ENCODE assay signal across 8 cellular contexts in the genomic region with DNA sequence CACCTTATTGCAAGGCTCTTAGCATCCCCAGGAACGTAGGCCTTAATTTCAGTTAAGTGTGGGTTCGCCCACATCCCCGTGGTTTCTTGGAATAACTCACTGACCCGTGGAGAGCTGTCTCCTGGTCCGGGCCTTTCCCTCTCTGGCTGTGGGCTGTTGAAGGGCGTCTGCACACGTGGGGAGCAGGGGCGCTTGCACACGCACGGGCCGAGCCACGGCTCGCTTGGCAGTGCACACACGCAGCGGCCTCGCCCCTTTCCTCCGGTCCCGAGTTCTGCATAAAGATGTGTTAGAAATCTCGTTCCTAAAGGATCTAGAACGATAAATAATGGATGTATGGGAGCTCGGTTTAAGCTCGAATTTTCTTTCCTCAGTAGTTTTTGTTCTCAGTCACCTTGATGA.
DNase-seq lines count a peak whose midpoint lies in the region; ATAC-seq, FAIRE-seq and TF ChIP-seq lines count a peak whose summit lies in the region.

No MANE protein-coding gene starts in this region.

- H3K4me1 ChIP-seq in small intestine (ENCODE audit: control insufficient read depth in 2 of 2, insufficient read depth in 1 of 2, low read depth in 1 of 2, low read length in 1 of 2): no peaks in the 10 kb centered on the region

- peak overlapping the region; percentile 73 for H3K4me3 Mint-ChIP-seq in activated CD8-positive, alpha-beta T cell treated with anti-CD3 and anti-CD28 coated beads for 36 hours

- H3K27ac ChIP-seq in small intestine (ENCODE audit: low read depth in 1 of 2, low read length in 1 of 2): no peak overlapping the region

- no peaks in the 10 kb centered on the region for H3K36me3 Mint-ChIP-seq in activated CD8-positive, alpha-beta T cell treated with anti-CD3 and anti-CD28 coated beads for 36 hours (ENCODE audit: low read depth)

- no peak overlapping the region for H3K27ac Mint-ChIP-seq in activated CD8-positive, alpha-beta T cell treated with anti-CD3 and anti-CD28 coated beads for 36 hours

- H3K4me3 ChIP-seq in small intestine (ENCODE audit: low read depth in 1 of 2, low read length in 2 of 2): peak overlapping the region in 1 of 2 donors; percentile 65

- no peak for TF ChIP-seq CTCF in activated CD8-positive, alpha-beta T cell treated with anti-CD3 and anti-CD28 coated beads for 36 hours (IDR thresholded peaks at IDR 0.05)

- ATAC-seq in HG02759 (IDR thresholded peaks at IDR 0.05; ENCODE audit: unreplicated experiment): peak; percentile 55
- peak; percentile 38 for ATAC-seq in activated CD8-positive, alpha-beta T cell treated with anti-CD3 and anti-CD28 coated beads for 36 hours
- no peak for ATAC-seq in HG03378 (IDR thresholded peaks at IDR 0.05; ENCODE audit: unreplicated experiment)

- peaks cover 11% of the 10 kb centered on the region for H3K4me1 Mint-ChIP-seq in activated CD8-positive, alpha-beta T cell treated with anti-CD3 and anti-CD28 coated beads for 36 hours (ENCODE audit: low read depth)

- H3K9me3 ChIP-seq in small intestine (ENCODE audit: control insufficient read depth, low read depth): no peaks in the 10 kb centered on the region

- CTCF ChIA-PET in activated CD8-positive, alpha-beta T cell treated with anti-CD3 and anti-CD28 coated beads for 36 hours (lab: Charles Lee): interaction anchor here (0.6 to 0.8 kb wide), 2 partner anchors 122 to 132 kb away, joined by 3 to 4 read pairs; no protein-coding TSS in a partner anchor

- peaks cover 24% of the 10 kb centered on the region for H3K27me3 Mint-ChIP-seq in activated CD8-positive, alpha-beta T cell treated with anti-CD3 and anti-CD28 coated beads for 36 hours

- DNase-seq in D341Med (ENCODE audit: low spot score) (peak; percentile 41), germinal center (ENCODE audit: low spot score) (peak; percentile 5), occipital lobe (lab: John Stamatoyannopoulos, UW) (peak; percentile 42), small intestine (no peak), OCI-M1 (lab: John Stamatoyannopoulos, UW) (no peak)
- DNase-seq in activated CD8-positive, alpha-beta T cell treated with anti-CD3 and anti-CD28 coated beads for 36 hours: peak; percentile 5

- no peak for FAIRE-seq in small intestine (lab: Jason Lieb, UNC)

- intact Hi-C loops in activated CD8-positive, alpha-beta T cell treated with anti-CD3 and anti-CD28 coated beads for 36 hours (cut with micrococcal nuclease): no loop called here

- H3K9me3 Mint-ChIP-seq in activated CD8-positive, alpha-beta T cell treated with anti-CD3 and anti-CD28 coated beads for 36 hours: no peaks in the 10 kb centered on the region

- POLR2A ChIA-PET in activated CD8-positive, alpha-beta T cell treated with anti-CD3 and anti-CD28 coated beads for 36 hours (lab: Charles Lee): interaction anchor here (0.7 kb wide), 1 partner anchor 145 kb away, joined by 3 read pairs; no protein-coding TSS in a partner anchor

- 21 to 28% (median 25%) methylated on average over 22 of the region's 22 CpGs for WGBS in small intestine, 3 donors

- no peaks in the 10 kb centered on the region for H3K36me3 ChIP-seq in small intestine (ENCODE audit: control insufficient read depth in 2 of 2, insufficient read depth in 2 of 2, low read length in 2 of 2)

- H3K27me3 ChIP-seq in small intestine (ENCODE audit: control insufficient read depth in 2 of 2, insufficient read depth in 2 of 2, low read length in 2 of 2): no peaks in the 10 kb centered on the region

Comparison
In these comparisons a context has a peak if more than half of its experiments do, and no peak if none do; other contexts are left out.
1. DNase-seq: peak in D341Med (single experiment), activated CD8-positive, alpha-beta T cell treated with anti-CD3 and anti-CD28 coated beads for 36 hours (single experiment), germinal center (single experiment) and occipital lobe (single experiment); none in small intestine (single experiment) and OCI-M1 (single experiment).